22 cellular contexts compared by ENCODE assay signal in the genomic region with DNA sequence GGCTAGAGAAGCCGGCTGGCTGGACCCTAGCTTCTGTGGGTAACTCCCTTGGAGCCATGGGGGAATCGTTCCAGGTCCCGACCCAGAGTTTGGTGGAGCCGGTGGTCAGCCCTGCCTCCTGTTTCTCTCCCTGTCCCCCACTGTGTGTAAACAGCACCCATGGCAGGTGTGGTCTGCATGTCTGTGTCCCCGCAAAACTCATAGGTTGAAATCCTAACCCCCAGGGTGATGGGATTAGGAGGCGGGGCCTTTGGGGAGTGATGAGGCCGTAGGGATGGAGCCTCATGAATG.
"Had no signal": no experiment of that assay in that cellular context is flagged by ENCODE, and none has a peak within 500 bp of the region (broad histone marks: within the 10 kb centered on the region; RNA-seq: fewer than 3 reads in every experiment).

No MANE protein-coding gene starts in this region.

- H3K9me3 ChIP-seq: SJCRH30 had no signal

- H3K27ac ChIP-seq: RWPE1, SJCRH30 had no signal

- DNase-seq: IMR-90, Karpas-422, KG1, MM.1S, NCI-H1092 treated with DMSO at 0.1 percent for 48 hours, NCI-H1436, NCI-H187, NCI-H2081 treated with DMSO at 0.1 percent for 48 hours, NCI-H2171, NCI-H226, NCI-H446, NCI-H510A, NCI-H524 treated with DMSO at 0.1 percent for 48 hours, NCI-H69, NCI-H774, PC-3, SHP77 treated with DMSO at 0.1 percent for 48 hours, SJCRH30 had no signal

- ATAC-seq: HepG2, Panc1, PC-3, SK-N-SH treated with all-trans-retinoic acid at 6 μM for 48 hours had no signal

- H3K4me1 ChIP-seq: SJCRH30 had no signal

- H3K4me3 ChIP-seq: SJCRH30 had no signal

- H3K36me3 ChIP-seq: SJCRH30 had no signal
